Comparison of ENCODE assay signal across 1 cellular context in the genomic region with DNA sequence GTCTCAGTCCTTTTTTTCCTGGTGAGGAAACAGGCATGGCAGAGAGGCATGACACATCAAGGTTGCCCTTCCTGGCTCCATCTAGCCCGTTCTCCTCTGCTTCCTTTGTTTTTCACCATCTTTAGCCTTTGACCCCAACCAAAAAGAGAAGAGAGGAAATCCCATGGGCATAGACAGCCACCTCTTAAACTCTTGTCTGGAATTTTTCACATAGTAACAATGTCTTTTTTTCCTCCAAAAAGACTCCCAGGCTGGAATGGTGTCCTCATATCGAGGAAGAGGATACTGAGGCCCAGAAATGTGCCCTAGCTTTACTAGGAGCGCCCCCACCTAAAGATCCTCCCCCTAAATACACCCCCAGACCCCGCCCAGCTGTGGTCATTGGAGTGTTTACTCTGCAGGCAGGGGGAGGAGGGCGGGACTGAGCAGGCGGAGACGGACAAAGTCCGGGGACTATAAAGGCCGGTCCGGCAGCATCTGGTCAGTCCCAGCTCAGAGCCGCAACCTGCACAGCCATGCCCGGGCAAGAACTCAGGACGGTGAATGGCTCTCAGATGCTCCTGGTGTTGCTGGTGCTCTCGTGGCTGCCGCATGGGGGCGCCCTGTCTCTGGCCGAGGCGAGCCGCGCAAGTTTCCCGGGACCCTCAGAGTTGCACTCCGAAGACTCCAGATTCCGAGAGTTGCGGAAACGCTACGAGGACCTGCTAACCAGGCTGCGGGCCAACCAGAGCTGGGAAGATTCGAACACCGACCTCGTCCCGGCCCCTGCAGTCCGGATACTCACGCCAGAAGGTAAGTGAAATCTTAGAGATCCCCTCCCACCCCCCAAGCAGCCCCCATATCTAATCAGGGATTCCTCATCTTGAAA.
TF ChIP-seq lines count a peak whose summit lies in the region.

GDF15 (plus strand) TSS at position 484 of the 868 bp plus-strand sequence; CDS start at position 516, 32 bp downstream.

TF ChIP-seq in HepG2, 621 proteins besides CTCF, POLR2A, EP300 and RAD21 (continued from another document and continues in another):
- peak; percentile 66 for TF ChIP-seq ZBTB33 (CRISPR knock-in tag; IDR thresholded peaks at IDR 0.05)
- TF ChIP-seq CBX5 (CRISPR knock-in tag; IDR thresholded peaks at IDR 0.05; ENCODE audit: borderline replicate concordance): peak; percentile 60; the same call in 1 of the 2 replicates
- TF ChIP-seq HDAC2 (CRISPR knock-in tag; IDR thresholded peaks at IDR 0.05): peak; percentile 81
- TF ChIP-seq CBFB (CRISPR knock-in tag; IDR thresholded peaks at IDR 0.05): peak; percentile 86
- no peak for TF ChIP-seq PRPF4 (IDR thresholded peaks at IDR 0.05; ENCODE audit: low read depth, low read length, poor library complexity, severe bottlenecking)
- no peak for TF ChIP-seq ZBTB39 (CRISPR knock-in tag; IDR thresholded peaks at IDR 0.05)
- TF ChIP-seq ZNF607 (CRISPR knock-in tag; IDR thresholded peaks at IDR 0.05; ENCODE audit: borderline replicate concordance): peak; percentile 88
- TF ChIP-seq HHEX (CRISPR knock-in tag; IDR thresholded peaks at IDR 0.05): peak; percentile 34; the same call in 1 of the 2 replicates
- peak; percentile 80; the same call in 1 of the 2 replicates for TF ChIP-seq ELF4 (CRISPR knock-in tag; IDR thresholded peaks at IDR 0.05; ENCODE audit: borderline replicate concordance)
- peak; percentile 96 for TF ChIP-seq GATA4 (IDR thresholded peaks at IDR 0.05; ENCODE audit: borderline replicate concordance, low read depth)
- TF ChIP-seq ZNF678 (CRISPR knock-in tag; IDR thresholded peaks at IDR 0.05): peak; percentile 94
- TF ChIP-seq HOXD1 (CRISPR knock-in tag; IDR thresholded peaks at IDR 0.05): peak; percentile 96
- TF ChIP-seq TEAD2 (CRISPR knock-in tag; IDR thresholded peaks at IDR 0.05): peak; percentile 87; the same call in 1 of the 2 replicates
- TF ChIP-seq, protein P1, sequence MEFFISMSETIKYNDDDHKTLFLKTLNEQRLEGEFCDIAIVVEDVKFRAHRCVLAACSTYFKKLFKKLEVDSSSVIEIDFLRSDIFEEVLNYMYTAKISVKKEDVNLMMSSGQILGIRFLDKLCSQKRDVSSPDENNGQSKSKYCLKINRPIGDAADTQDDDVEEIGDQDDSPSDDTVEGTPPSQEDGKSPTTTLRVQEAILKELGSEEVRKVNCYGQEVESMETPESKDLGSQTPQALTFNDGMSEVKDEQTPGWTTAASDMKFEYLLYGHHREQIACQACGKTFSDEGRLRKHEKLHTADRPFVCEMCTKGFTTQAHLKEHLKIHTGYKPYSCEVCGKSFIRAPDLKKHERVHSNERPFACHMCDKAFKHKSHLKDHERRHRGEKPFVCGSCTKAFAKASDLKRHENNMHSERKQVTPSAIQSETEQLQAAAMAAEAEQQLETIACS (CRISPR knock-in tag; IDR thresholded peaks at IDR 0.05): peak; percentile 64
- TF ChIP-seq ZNF549 (CRISPR knock-in tag; IDR thresholded peaks at IDR 0.05): 0 out of 2 replicates have a peak, but pooled peaks have one; percentile 73
- TF ChIP-seq SALL2 (CRISPR knock-in tag; IDR thresholded peaks at IDR 0.05): peak; percentile 98
- TF ChIP-seq ZNF709 (CRISPR knock-in tag; IDR thresholded peaks at IDR 0.05): peak; percentile 43; the same call in 1 of the 2 replicates
- peak; percentile 24; the same call in 1 of the 2 replicates for TF ChIP-seq IRF9 (CRISPR knock-in tag; IDR thresholded peaks at IDR 0.05; ENCODE audit: borderline replicate concordance)
- peak; percentile 88 for TF ChIP-seq IKZF5 (CRISPR knock-in tag; IDR thresholded peaks at IDR 0.05)
- peak; percentile 79 for TF ChIP-seq ZBTB26 (CRISPR knock-in tag; IDR thresholded peaks at IDR 0.05; ENCODE audit: borderline replicate concordance)
- TF ChIP-seq JDP2 (CRISPR knock-in tag; IDR thresholded peaks at IDR 0.05; ENCODE audit: borderline replicate concordance): peak; percentile 57; the same call in 1 of the 2 replicates
- TF ChIP-seq ZBTB21 (CRISPR knock-in tag; IDR thresholded peaks at IDR 0.05): peak; percentile 39; the same call in 1 of the 2 replicates
- TF ChIP-seq ZNF577 (CRISPR knock-in tag; IDR thresholded peaks at IDR 0.05; ENCODE audit: borderline replicate concordance, low read depth): no peak
- TF ChIP-seq, protein P2, sequence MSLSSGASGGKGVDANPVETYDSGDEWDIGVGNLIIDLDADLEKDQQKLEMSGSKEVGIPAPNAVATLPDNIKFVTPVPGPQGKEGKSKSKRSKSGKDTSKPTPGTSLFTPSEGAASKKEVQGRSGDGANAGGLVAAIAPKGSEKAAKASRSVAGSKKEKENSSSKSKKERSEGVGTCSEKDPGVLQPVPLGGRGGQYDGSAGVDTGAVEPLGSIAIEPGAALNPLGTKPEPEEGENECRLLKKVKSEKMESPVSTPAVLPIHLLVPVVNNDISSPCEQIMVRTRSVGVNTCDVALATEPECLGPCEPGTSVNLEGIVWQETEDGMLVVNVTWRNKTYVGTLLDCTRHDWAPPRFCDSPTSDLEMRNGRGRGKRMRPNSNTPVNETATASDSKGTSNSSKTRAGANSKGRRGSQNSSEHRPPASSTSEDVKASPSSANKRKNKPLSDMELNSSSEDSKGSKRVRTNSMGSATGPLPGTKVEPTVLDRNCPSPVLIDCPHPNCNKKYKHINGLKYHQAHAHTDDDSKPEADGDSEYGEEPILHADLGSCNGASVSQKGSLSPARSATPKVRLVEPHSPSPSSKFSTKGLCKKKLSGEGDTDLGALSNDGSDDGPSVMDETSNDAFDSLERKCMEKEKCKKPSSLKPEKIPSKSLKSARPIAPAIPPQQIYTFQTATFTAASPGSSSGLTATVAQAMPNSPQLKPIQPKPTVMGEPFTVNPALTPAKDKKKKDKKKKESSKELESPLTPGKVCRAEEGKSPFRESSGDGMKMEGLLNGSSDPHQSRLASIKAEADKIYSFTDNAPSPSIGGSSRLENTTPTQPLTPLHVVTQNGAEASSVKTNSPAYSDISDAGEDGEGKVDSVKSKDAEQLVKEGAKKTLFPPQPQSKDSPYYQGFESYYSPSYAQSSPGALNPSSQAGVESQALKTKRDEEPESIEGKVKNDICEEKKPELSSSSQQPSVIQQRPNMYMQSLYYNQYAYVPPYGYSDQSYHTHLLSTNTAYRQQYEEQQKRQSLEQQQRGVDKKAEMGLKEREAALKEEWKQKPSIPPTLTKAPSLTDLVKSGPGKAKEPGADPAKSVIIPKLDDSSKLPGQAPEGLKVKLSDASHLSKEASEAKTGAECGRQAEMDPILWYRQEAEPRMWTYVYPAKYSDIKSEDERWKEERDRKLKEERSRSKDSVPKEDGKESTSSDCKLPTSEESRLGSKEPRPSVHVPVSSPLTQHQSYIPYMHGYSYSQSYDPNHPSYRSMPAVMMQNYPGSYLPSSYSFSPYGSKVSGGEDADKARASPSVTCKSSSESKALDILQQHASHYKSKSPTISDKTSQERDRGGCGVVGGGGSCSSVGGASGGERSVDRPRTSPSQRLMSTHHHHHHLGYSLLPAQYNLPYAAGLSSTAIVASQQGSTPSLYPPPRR (CRISPR knock-in tag; IDR thresholded peaks at IDR 0.05; ENCODE audit: borderline replicate concordance): peak; percentile 96
- TF ChIP-seq ZNF253 (CRISPR knock-in tag; IDR thresholded peaks at IDR 0.05; ENCODE audit: borderline replicate concordance): no peak
- no peak for TF ChIP-seq NFRKB (IDR thresholded peaks at IDR 0.05)
- TF ChIP-seq ZNF264 (CRISPR knock-in tag; IDR thresholded peaks at IDR 0.05): peak; percentile 91
- no peak for TF ChIP-seq ZNF891 (CRISPR knock-in tag; IDR thresholded peaks at IDR 0.05)
- no peak for TF ChIP-seq ZNF784 (CRISPR knock-in tag; IDR thresholded peaks at IDR 0.05; ENCODE audit: borderline replicate concordance)
- TF ChIP-seq SATB2 (CRISPR knock-in tag; IDR thresholded peaks at IDR 0.05): peak; percentile 94; the same call in 1 of the 2 replicates
- TF ChIP-seq ZNF224 (CRISPR knock-in tag; IDR thresholded peaks at IDR 0.05): no peak
- TF ChIP-seq HNRNPLL (IDR thresholded peaks at IDR 0.05; ENCODE audit: low read depth, low read length, poor library complexity, severe bottlenecking): peak; percentile 81
- no peak for TF ChIP-seq NR3C1 (CRISPR knock-in tag; IDR thresholded peaks at IDR 0.05)
- peak; percentile 95 for TF ChIP-seq ZNF350 (CRISPR knock-in tag; IDR thresholded peaks at IDR 0.05; ENCODE audit: borderline replicate concordance, low read depth)
- peak; percentile 51; the same call in 1 of the 2 replicates for TF ChIP-seq CHD2 (IDR thresholded peaks at IDR 0.05; ENCODE audit: low read depth, low read length)
- TF ChIP-seq, protein P3, sequence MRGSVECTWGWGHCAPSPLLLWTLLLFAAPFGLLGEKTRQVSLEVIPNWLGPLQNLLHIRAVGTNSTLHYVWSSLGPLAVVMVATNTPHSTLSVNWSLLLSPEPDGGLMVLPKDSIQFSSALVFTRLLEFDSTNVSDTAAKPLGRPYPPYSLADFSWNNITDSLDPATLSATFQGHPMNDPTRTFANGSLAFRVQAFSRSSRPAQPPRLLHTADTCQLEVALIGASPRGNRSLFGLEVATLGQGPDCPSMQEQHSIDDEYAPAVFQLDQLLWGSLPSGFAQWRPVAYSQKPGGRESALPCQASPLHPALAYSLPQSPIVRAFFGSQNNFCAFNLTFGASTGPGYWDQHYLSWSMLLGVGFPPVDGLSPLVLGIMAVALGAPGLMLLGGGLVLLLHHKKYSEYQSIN (CRISPR knock-in tag; IDR thresholded peaks at IDR 0.05; ENCODE audit: borderline replicate concordance): no peak
- peak; percentile 97 for TF ChIP-seq ZC3H13 (CRISPR knock-in tag; IDR thresholded peaks at IDR 0.05)
- TF ChIP-seq EEA1 (CRISPR knock-in tag; IDR thresholded peaks at IDR 0.05; ENCODE audit: borderline replicate concordance): no peak; the same call in 1 of the 2 replicates
- no peak; the same call in 1 of the 2 replicates for TF ChIP-seq HES4 (CRISPR knock-in tag; IDR thresholded peaks at IDR 0.05; ENCODE audit: borderline replicate concordance)
